22 cellular contexts compared by ENCODE assay signal in genomic region chr13:47408546-47409319, GRCh38.
DNase-seq lines count a peak whose midpoint lies in the region; ATAC-seq and TF ChIP-seq lines count a peak whose summit lies in the region.
"Had no signal": no experiment of that assay in that cellular context is flagged by ENCODE, and none has a peak within 500 bp of the region (broad histone marks: within the 10 kb centered on the region; RNA-seq: fewer than 3 reads in every experiment).

No MANE protein-coding gene starts in this region.

- DNase-seq in AG10803 (ENCODE audit: low read depth) (peak; percentile 25), H4 (ENCODE audit: low spot score) (peak; percentile 7), Panc1 (ENCODE audit: low read depth, low spot score) (peak; percentile 46), fibroblast of gingiva (ENCODE audit: low read depth) (peak; percentile 62), RPMI8226 (no peak), DMS 273 treated with DMSO at 0.1 percent for 48 hours (lab: John Stamatoyannopoulos, UW) (no peak), NCI-H1436 treated with DMSO at 0.1 percent for 48 hours (lab: John Stamatoyannopoulos, UW) (no peak)
- DNase-seq in stimulated activated CD4-positive, alpha-beta T cell treated with anti-CD3 and anti-CD28 coated beads, Interleukin-4, amount 100 ng/mL, for 1 hour = no peak
- DNase-seq: AML-193; CD4-positive, alpha-beta T cell; COR-L47; DMS79 treated with DMSO at 0.1 percent for 48 hours; GF-D8; NCI-H1092 treated with DMSO at 0.1 percent for 48 hours; NCI-H1436; NCI-H187 treated with DMSO at 0.1 percent for 48 hours; NCI-H2107; NCI-H524; NCI-H82; NK-92 treated with Interleukin-12 subunit alpha and Interleukin-12 subunit beta, amount 100 ng/mL, for 24 hours; T-cell had no signal

- in situ Hi-C loops in Panc1 (cut with HindIII; ENCODE audit: low pct_unique_long_range_greater_than_20kb, low sequenced_read_pairs) = no loop called here

- no peak overlapping the region for H3K27ac ChIP-seq in Panc1 (ENCODE audit: low read length)
- H3K27ac ChIP-seq: BLaER1 treated with 17β-estradiol and CSF1 and Interleukin-3, amounts not matched to agents 10 nM and 100 nM had no signal

- CTCF ChIA-PET in Panc1 (lab: Charles Lee) = no interaction called here

- H3K4me3 ChIP-seq in AG10803 (ENCODE audit: low read length) (no peak overlapping the region), Panc1 (ENCODE audit: low read depth in 2 of 2, low read length in 2 of 2) (no peak overlapping the region)
- H3K4me3 ChIP-seq: BLaER1 treated with 17β-estradiol and CSF1 and Interleukin-3, amounts not matched to agents 10 nM and 100 nM had no signal

- no peaks in the 10 kb centered on the region for H3K36me3 ChIP-seq in Panc1 (ENCODE audit: control insufficient read depth, insufficient read depth, low read length)
- H3K36me3 ChIP-seq: BLaER1 treated with 17β-estradiol and CSF1 and Interleukin-3, amounts not matched to agents 10 nM and 100 nM had no signal

- intact Hi-C loops in Panc1 (cut with micrococcal nuclease; ENCODE audit: unreplicated experiment) = no loop called here

- ATAC-seq in Panc1 = no peak
- ATAC-seq: T-cell had no signal

- H3K4me1 ChIP-seq in Panc1 (ENCODE audit: control insufficient read depth, insufficient read depth, low read length) = no peaks in the 10 kb centered on the region

- H3K27me3 ChIP-seq in Panc1 (ENCODE audit: control insufficient read depth, insufficient read depth, low read length) = no peaks in the 10 kb centered on the region
- H3K27me3 ChIP-seq: BLaER1 treated with 17β-estradiol and CSF1 and Interleukin-3, amounts not matched to agents 10 nM and 100 nM had no signal

- POLR2A ChIA-PET in Panc1 (lab: Charles Lee) = no interaction called here

- no TSS peak for BruUV-seq in Panc1 (replicated peaks; lab: Mats Ljungman, UMichigan)

- H3K9me3 ChIP-seq in Panc1 (ENCODE audit: control insufficient read depth, insufficient read depth, low read depth, low read length) = no peaks in the 10 kb centered on the region
- H3K9me3 ChIP-seq: BLaER1 treated with 17β-estradiol and CSF1 and Interleukin-3, amounts not matched to agents 10 nM and 100 nM had no signal

- no peak for TF ChIP-seq CTCF in AG10803 (conservative IDR thresholded peaks at IDR 0.05; ENCODE audit: low read length)
- no peak for TF ChIP-seq CTCF in Panc1 (IDR thresholded peaks at IDR 0.05)

Comparison
In these comparisons a context has a peak if more than half of its experiments do, and no peak if none do; other contexts are left out.
1. DNase-seq: peak in AG10803 (single experiment), H4 (single experiment), Panc1 (single experiment) and fibroblast of gingiva (single experiment); none in RPMI8226 (single experiment), DMS 273 treated with DMSO at 0.1 percent for 48 hours (single experiment), NCI-H1436 treated with DMSO at 0.1 percent for 48 hours (single experiment) and stimulated activated CD4-positive, alpha-beta T cell treated with anti-CD3 and anti-CD28 coated beads, Interleukin-4, amount 100 ng/mL, for 1 hour (single experiment).